In the genomic region with DNA sequence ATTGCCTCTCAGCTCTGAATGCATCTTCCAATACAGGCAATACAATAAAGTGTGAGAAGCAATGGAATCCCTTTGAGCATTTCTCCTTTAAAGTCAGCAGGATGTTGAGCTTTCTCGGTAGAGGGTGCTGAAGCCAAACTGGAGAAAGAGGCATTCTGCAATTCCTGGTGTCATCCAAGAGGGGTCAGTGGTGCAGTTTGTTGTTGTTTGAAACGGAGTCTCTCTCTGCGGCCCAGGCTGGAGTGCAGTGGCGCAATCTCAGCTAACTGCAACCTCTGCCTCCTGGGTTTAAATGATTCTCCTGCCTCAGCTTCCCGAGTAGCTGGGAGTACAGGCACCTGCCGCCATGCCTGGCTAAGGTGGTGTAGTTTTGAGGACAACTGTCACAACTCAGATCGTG, we compare ENCODE assay signal across 19 cellular contexts.
DNase-seq lines count a peak whose midpoint lies in the region; ATAC-seq and TF ChIP-seq lines count a peak whose summit lies in the region.
"Had no signal": no experiment of that assay in that cellular context is flagged by ENCODE, and none has a peak within 500 bp of the region (broad histone marks: within the 10 kb centered on the region; RNA-seq: fewer than 3 reads in every experiment).

No MANE protein-coding gene starts in this region.

- H3K4me2 ChIP-seq in trophoblast cell (ENCODE audit: low read length), result no peak overlapping the region
- H3K4me2 ChIP-seq: BLaER1 had no signal

- POLR2A ChIA-PET in GM10248 (lab: Yijun Ruan, JAX), result no interaction called here

- no peaks in the 10 kb centered on the region for H3K36me3 ChIP-seq in trophoblast cell (ENCODE audit: control insufficient read depth in 1 of 2, insufficient read depth in 2 of 2, low read length in 2 of 2)
- H3K36me3 ChIP-seq: BLaER1, breast epithelium, heart left ventricle had no signal

- DNase-seq in Daoy (ENCODE audit: low read depth) (peak; percentile 30), HT1080 (ENCODE audit: low read depth) (peak; percentile 20), RKO (ENCODE audit: low spot score) (peak; percentile 28), iris pigment epithelial cell (ENCODE audit: low read depth) (peak; percentile 3), GM10248 (ENCODE audit: extremely low spot score) (no peak), trophoblast cell (no peak)
- DNase-seq: activated CD4-positive, alpha-beta memory T cell treated with anti-CD3 and anti-CD28 coated beads for 36 hours; activated T-cell treated with anti-CD3 and anti-CD28 coated beads, Interleukin-2, amount 50 U/mL, for 72 hours; DMS79; dorsolateral prefrontal cortex; heart left ventricle; Karpas-422; left colon; NCI-H146; stimulated activated CD4-positive, alpha-beta T cell treated with anti-CD3 and anti-CD28 coated beads, Interleukin-4, amount 100 ng/mL, for 1 hour; stimulated activated CD8-positive, alpha-beta memory T cell treated with anti-CD3 and anti-CD28 coated beads, Interleukin-4, amount 100 ng/mL, for 48 hours had no signal

- H3K79me1 ChIP-seq in trophoblast cell (ENCODE audit: low read length), result no peaks in the 10 kb centered on the region

- ATAC-seq in GM21619 (IDR thresholded peaks at IDR 0.05; ENCODE audit: unreplicated experiment), result no peak
- ATAC-seq: activated T-cell treated with anti-CD3 and anti-CD28 coated beads, Interleukin-2, amount 50 U/mL, for 72 hours; heart left ventricle; left colon had no signal

- H2BK120ac ChIP-seq in trophoblast cell (ENCODE audit: insufficient read depth, low read length, poor library complexity), result no peak overlapping the region

- TF ChIP-seq CTCF in GM10248 (IDR thresholded peaks at IDR 0.05; ENCODE audit: control extremely low read depth, extremely low read depth, low read depth, missing control alignments), result no peak

- H3K23ac ChIP-seq in trophoblast cell (ENCODE audit: low read length), result no peak overlapping the region

- peaks cover 4% of the 10 kb centered on the region for H3K9me3 ChIP-seq in trophoblast cell (ENCODE audit: insufficient read depth, low read depth, low read length)

- H4K91ac ChIP-seq in trophoblast cell (ENCODE audit: low read depth, low read length), result no peak overlapping the region

- H4K12ac ChIP-seq in trophoblast cell (ENCODE audit: low read depth, low read length), result no peak overlapping the region

- H3K4me1 ChIP-seq in trophoblast cell (ENCODE audit: control insufficient read depth in 1 of 2, insufficient read depth in 2 of 2, low read length in 2 of 2), result no peaks in the 10 kb centered on the region
- H3K4me1 ChIP-seq: BLaER1, breast epithelium, heart left ventricle had no signal

- H2BK12ac ChIP-seq in trophoblast cell (ENCODE audit: low read length), result no peak overlapping the region

- no peaks in the 10 kb centered on the region for H3K27me3 ChIP-seq in trophoblast cell (ENCODE audit: insufficient read depth, low read length)
- H3K27me3 ChIP-seq: BLaER1, breast epithelium, dorsolateral prefrontal cortex, heart left ventricle had no signal

- H3K27ac ChIP-seq in trophoblast cell (ENCODE audit: low read depth, low read length), result no peak overlapping the region
- H3K27ac ChIP-seq: BLaER1, breast epithelium, dorsolateral prefrontal cortex, heart left ventricle had no signal

- no peak overlapping the region for H3K4ac ChIP-seq in trophoblast cell (ENCODE audit: low read depth, low read length)

- H2AFZ ChIP-seq in trophoblast cell (ENCODE audit: insufficient read depth, low read length, poor library complexity), result no peak overlapping the region

- no peak overlapping the region for H3K18ac ChIP-seq in trophoblast cell (ENCODE audit: low read length)

- H3K79me2 ChIP-seq in trophoblast cell (ENCODE audit: control insufficient read depth, insufficient read depth, low read length, poor library complexity), result no peaks in the 10 kb centered on the region

- CTCF ChIA-PET in GM10248 (lab: Yijun Ruan, JAX), result no interaction called here

- no peak overlapping the region for H4K8ac ChIP-seq in trophoblast cell (ENCODE audit: low read depth, low read length)

- H3K14ac ChIP-seq in trophoblast cell (ENCODE audit: low read length), result no peak overlapping the region

- no peak overlapping the region for H3K4me3 ChIP-seq in trophoblast cell (ENCODE audit: low read depth, low read length)
- H3K4me3 ChIP-seq: BLaER1, breast epithelium, dorsolateral prefrontal cortex, heart left ventricle had no signal

- no peak overlapping the region for H2AK5ac ChIP-seq in trophoblast cell (ENCODE audit: low read length)

- no peak overlapping the region for H2BK5ac ChIP-seq in trophoblast cell (ENCODE audit: low read depth, low read length, poor library complexity)

- no CpG with 5 or more reads among the region's 7 CpGs for WGBS in trophoblast cell (ENCODE audit: extremely low coverage, insufficient coverage, insufficient read length)

- H3K9ac ChIP-seq in trophoblast cell (ENCODE audit: low read length), result no peak overlapping the region
- H3K9ac ChIP-seq: BLaER1 had no signal

Comparison
In these comparisons a context has a peak if more than half of its experiments do, and no peak if none do; other contexts are left out.
1. DNase-seq: peak in Daoy (single experiment), HT1080 (single experiment), RKO (single experiment) and iris pigment epithelial cell (single experiment); none in GM10248 (single experiment) and trophoblast cell (0 of 2).